Comparison of ENCODE assay signal across 8 cellular contexts in the genomic region with DNA sequence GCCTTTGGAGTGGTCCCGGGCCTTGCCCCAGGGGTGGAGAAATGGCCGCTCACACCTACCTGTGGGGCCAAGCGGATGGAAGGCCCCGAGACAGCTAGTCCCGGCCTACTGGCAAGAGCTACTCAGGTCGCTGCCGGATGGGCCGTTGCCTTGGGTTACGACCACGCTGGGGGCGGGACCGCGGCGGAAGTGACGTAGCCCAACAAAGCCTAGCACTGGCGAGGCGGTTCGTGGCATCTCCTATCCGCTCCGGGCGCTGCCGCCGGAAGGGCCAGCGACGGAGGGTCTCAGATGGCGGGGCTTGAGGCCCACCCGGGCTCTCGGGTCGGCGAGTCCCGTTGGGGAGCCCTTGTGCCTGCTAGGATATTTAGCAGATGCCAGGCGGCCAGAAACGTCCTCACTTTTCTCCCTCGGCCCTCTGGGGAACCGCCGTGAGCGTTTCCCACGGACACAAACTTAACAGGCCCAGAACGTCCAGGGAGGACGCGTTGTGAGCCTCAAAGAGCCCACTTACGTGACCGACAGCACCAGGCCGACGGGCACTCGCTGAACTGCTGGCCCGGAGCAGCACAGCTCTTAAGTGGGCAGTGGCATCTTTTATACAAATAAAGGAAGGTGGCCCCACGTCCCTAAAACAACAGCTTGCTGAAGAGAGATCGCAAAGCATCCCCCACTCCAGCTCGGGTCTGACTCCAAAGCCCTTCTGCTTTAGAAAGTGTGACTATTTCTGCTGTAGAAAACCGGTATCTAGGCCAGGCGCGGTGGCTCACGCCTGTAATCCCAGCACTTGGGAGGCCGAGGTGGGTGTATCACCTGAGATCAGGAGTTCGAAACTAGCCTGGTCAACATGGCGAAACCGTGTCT. TPM values are rescaled to one million over a fixed set of nuclear protein-coding genes. Genes with fewer than 3 reads are reported as not detected.
A peak's percentile ranks its signal among the peaks of the same experiment; 100 is the strongest.
DNase-seq lines count a peak whose midpoint lies in the region; ATAC-seq and TF ChIP-seq lines count a peak whose summit lies in the region.

A gene with protein sequence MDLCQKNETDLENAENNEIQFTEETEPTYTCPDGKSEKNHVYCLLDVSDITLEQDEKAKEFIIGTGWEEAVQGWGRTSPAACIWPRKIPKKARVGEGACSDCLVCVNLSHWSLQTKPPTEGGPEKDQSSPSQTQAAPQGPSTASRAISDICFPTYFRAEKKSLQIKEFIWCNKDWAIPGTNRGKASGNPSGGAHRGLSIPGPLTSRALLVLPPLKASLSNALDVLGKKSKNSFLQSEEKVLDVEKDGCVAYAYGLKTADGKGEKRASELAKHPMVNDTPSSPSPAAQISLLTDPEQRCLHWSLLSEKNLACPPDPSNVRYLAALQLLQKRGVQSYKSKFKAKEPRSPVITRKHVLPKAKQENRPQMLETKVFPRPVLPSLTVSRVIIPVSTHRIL (minus strand): TSS at position 162 of the 864 bp plus-strand sequence. CDS start 13,283 bp downstream, outside the sequence.

- H3K27me3 Mint-ChIP-seq in activated T-cell treated with anti-CD3 and anti-CD28 coated beads, Interleukin-2, amount 50 U/mL, for 24 hours: no peaks in the 10 kb centered on the region

- H3K36me3 ChIP-seq in esophagus muscularis mucosa (no peaks in the 10 kb centered on the region), muscle layer of colon (ENCODE audit: insufficient read depth, low read length) (no peaks in the 10 kb centered on the region)

- no peaks in the 10 kb centered on the region for H3K9me3 Mint-ChIP-seq in activated T-cell treated with anti-CD3 and anti-CD28 coated beads, Interleukin-2, amount 50 U/mL, for 24 hours

- DNase-seq in DMS53 treated with DMSO at 0.1 percent for 48 hours (lab: John Stamatoyannopoulos, UW; ENCODE audit: unreplicated experiment) (peak; percentile 82), OCI-M2 (lab: John Stamatoyannopoulos, UW; ENCODE audit: unreplicated experiment) (peak; percentile 84), esophagus muscularis mucosa (ENCODE audit: extremely low spot score) (peak; percentile 100)
- DNase-seq in Jurkat, Clone E6-1 (ENCODE audit: low read depth, low spot score): peak; percentile 89
- DNase-seq in activated T-cell treated with anti-CD3 and anti-CD28 coated beads, Interleukin-2, amount 50 U/mL, for 24 hours: peak; percentile 100
- peak; percentile 99 for DNase-seq in stimulated activated CD8-positive, alpha-beta memory T cell treated with anti-CD3 and anti-CD28 coated beads, Interleukin-4, amount 100 ng/mL, for 48 hours

- H3K9me3 ChIP-seq in esophagus muscularis mucosa: no peaks in the 10 kb centered on the region
- H3K9me3 ChIP-seq in muscle layer of colon (ENCODE audit: low read length): no peaks in the 10 kb centered on the region

- peaks cover 6 to 13% (median 11%) of the 10 kb centered on the region in 4 donors for H3K4me1 ChIP-seq in esophagus muscularis mucosa
- H3K4me1 ChIP-seq in muscle layer of colon (ENCODE audit: insufficient read depth, low read length): peaks cover 10% of the 10 kb centered on the region

- ATAC-seq in GM21717 (IDR thresholded peaks at IDR 0.05; ENCODE audit: unreplicated experiment): peak; percentile 99

- peaks cover 3% of the 10 kb centered on the region for H3K36me3 Mint-ChIP-seq in activated T-cell treated with anti-CD3 and anti-CD28 coated beads, Interleukin-2, amount 50 U/mL, for 24 hours (ENCODE audit: low read depth)

- peaks cover 5% of the 10 kb centered on the region for H3K4me1 Mint-ChIP-seq in activated T-cell treated with anti-CD3 and anti-CD28 coated beads, Interleukin-2, amount 50 U/mL, for 24 hours (ENCODE audit: low read depth)

- peak; percentile 71 for TF ChIP-seq POLR2A in esophagus muscularis mucosa (IDR thresholded peaks at IDR 0.05; ENCODE audit: low read depth)

- H3K4me3 Mint-ChIP-seq in activated T-cell treated with anti-CD3 and anti-CD28 coated beads, Interleukin-2, amount 50 U/mL, for 24 hours: peak within 1 kb of the TSS; percentile 18

- no peak within 1 kb of the TSS for H3K27ac Mint-ChIP-seq in activated T-cell treated with anti-CD3 and anti-CD28 coated beads, Interleukin-2, amount 50 U/mL, for 24 hours

- TF ChIP-seq EP300 in esophagus muscularis mucosa (IDR thresholded peaks at IDR 0.05): no peak

- TF ChIP-seq CTCF in esophagus muscularis mucosa (IDR thresholded peaks at IDR 0.05): peak in 1 of 3 experiments; percentile 4

- H3K9ac ChIP-seq in muscle layer of colon (ENCODE audit: low read length): peak within 1 kb of the TSS; percentile 91

- H3K4me3 ChIP-seq in Jurkat, Clone E6-1 (ENCODE audit: low read length): peak within 1 kb of the TSS; percentile 74
- H3K4me3 ChIP-seq in esophagus muscularis mucosa (peak within 1 kb of the TSS; percentile 63 to 81 (median 73)), muscle layer of colon (ENCODE audit: low read depth in 1 of 2, low read length in 2 of 2) (peak within 1 kb of the TSS; percentile 88 to 94)

- no peaks in the 10 kb centered on the region for H3K27me3 ChIP-seq in esophagus muscularis mucosa
- H3K27me3 ChIP-seq in muscle layer of colon (ENCODE audit: control insufficient read depth in 1 of 2, insufficient read depth in 2 of 2, low read length in 2 of 2): no peaks in the 10 kb centered on the region

- H3K27ac ChIP-seq in esophagus muscularis mucosa (replicated peaks in 1 of 4): peak within 1 kb of the TSS; percentile 89 to 99 (median 94)
- peak within 1 kb of the TSS; percentile 97 for H3K27ac ChIP-seq in muscle layer of colon (ENCODE audit: low read depth, low read length)

- intact Hi-C loops in esophagus muscularis mucosa (cut with DNase I): loop anchor here (1.0 to 10.0 kb wide), 2 partner anchors 42 to 73 kb away; partner anchors contain the start of genes ATMIN, CENPN and CMC2

- WGBS in esophagus muscularis mucosa: 35% methylated on average over 18 of the region's 58 CpGs

RNA-seq across cellular contexts. Expression of the gene that starts here (rescaled TPM):
- polyA plus RNA-seq in Jurkat, Clone E6-1 (2012; ENCODE audit: insufficient read depth, insufficient read length): 0.76 TPM
- 1 to 10 TPM in 2 of 4 donors, not detected in 2; 1.6 to 2.7 TPM for total RNA-seq in esophagus muscularis mucosa

Comparison
In these comparisons a context has a peak if more than half of its experiments do, and no peak if none do; other contexts are left out.
1. Peak in every context shown above with its lines: DNase-seq, ATAC-seq, H3K4me3 ChIP-seq and H3K27ac ChIP-seq.